In the genomic region with DNA sequence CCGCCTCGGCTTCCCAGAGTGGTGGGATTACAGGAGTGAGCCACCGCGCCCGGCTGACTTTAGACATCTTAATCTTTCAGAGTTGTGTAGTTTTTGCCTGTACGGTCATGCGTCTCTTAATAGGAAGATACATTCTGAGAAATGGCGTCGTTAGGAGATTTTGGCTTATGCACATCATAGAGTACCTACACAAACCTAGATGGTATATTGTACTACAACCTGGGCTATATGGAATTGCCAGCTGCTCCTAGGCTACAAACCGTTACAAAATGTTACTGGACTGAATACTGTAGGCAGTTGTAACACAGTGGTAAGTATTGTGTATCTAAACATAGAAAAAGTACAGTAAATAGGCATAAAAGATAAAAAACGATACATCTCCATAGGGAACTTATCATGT, we compare ENCODE assay signal across 11 cellular contexts. TPM values are rescaled to one million over a fixed set of nuclear protein-coding genes. Genes with fewer than 3 reads are reported as not detected.
DNase-seq lines count a peak whose midpoint lies in the region; ATAC-seq and TF ChIP-seq lines count a peak whose summit lies in the region.
"Had no signal": no experiment of that assay in that cellular context is flagged by ENCODE, and none has a peak within 500 bp of the region (broad histone marks: within the 10 kb centered on the region; RNA-seq: fewer than 3 reads in every experiment).

No MANE protein-coding gene starts in this region.

- peak overlapping the region; percentile 85 to 96 (median 91); a peak in 20 of 22 replicates for H3K9ac ChIP-seq in BLaER1 treated with 17β-estradiol and CSF1 and Interleukin-3, amounts not matched to agents 10 nM and 100 nM

- H3K4me3 Mint-ChIP-seq in activated T-helper 2 cell treated with anti-CD3 and anti-CD28 coated beads, Interferon-gamma antibody, Interleukin-2, Interleukin-4, amounts not matched to agents 10 μg/mL and 5 μg/mL and 100 μg/mL, durations not matched to agents 14 hours and 24 hours and 36 hours (ENCODE audit: low read depth) = peak overlapping the region; percentile 66
- peak overlapping the region; percentile 71 to 100 (median 82) for H3K4me3 Mint-ChIP-seq in naive thymus-derived CD4-positive, alpha-beta T cell

- peak overlapping the region; percentile 76 to 99 (median 91) for H3K4me2 ChIP-seq in BLaER1 treated with 17β-estradiol and CSF1 and Interleukin-3, amounts not matched to agents 10 nM and 100 nM

- peak overlapping the region; percentile 7 for H3K27ac Mint-ChIP-seq in activated T-helper 2 cell treated with anti-CD3 and anti-CD28 coated beads, Interferon-gamma antibody, Interleukin-2, Interleukin-4, amounts not matched to agents 10 μg/mL and 5 μg/mL and 100 μg/mL, durations not matched to agents 14 hours and 24 hours and 36 hours
- peak overlapping the region in 6 of 9 donors; percentile 45 to 99 (median 58) for H3K27ac Mint-ChIP-seq in naive thymus-derived CD4-positive, alpha-beta T cell

- H3K27me3 ChIP-seq in BLaER1 treated with 17β-estradiol and CSF1 and Interleukin-3, amounts not matched to agents 10 nM and 100 nM = no peaks in the 10 kb centered on the region
- no peaks in the 10 kb centered on the region for H3K27me3 ChIP-seq in naive thymus-derived CD4-positive, alpha-beta T cell (ENCODE audit: control insufficient read depth in 2 of 2, insufficient read depth in 2 of 2, low read length in 2 of 2)
- H3K27me3 ChIP-seq: thyroid gland had no signal

- peaks cover 0 to 28% (median 5%) of the 10 kb centered on the region in 11 experiments; a peak in 9 of 22 replicates for H4K20me1 ChIP-seq in BLaER1 treated with 17β-estradiol and CSF1 and Interleukin-3, amounts not matched to agents 10 nM and 100 nM

- CTCF ChIA-PET in naive thymus-derived CD4-positive, alpha-beta T cell (lab: Charles Lee) = interaction anchor here (0.6 to 1.7 kb wide), 7 partner anchors 11 to 121 kb away, joined by 3 to 7 read pairs (median 3); no protein-coding TSS in a partner anchor

- H3K4me3 ChIP-seq in BLaER1 treated with 17β-estradiol and CSF1 and Interleukin-3, amounts not matched to agents 10 nM and 100 nM = peak overlapping the region; percentile 80 to 99 (median 94); a peak in 18 of 20 replicates
- peak overlapping the region; percentile 71 for H3K4me3 ChIP-seq in HFF-Myc (replicated peaks; ENCODE audit: low read depth, low read length)
- H3K4me3 ChIP-seq in naive thymus-derived CD4-positive, alpha-beta T cell (ENCODE audit: low read length) = no peak overlapping the region

- peaks cover 36% of the 10 kb centered on the region for H3K36me3 Mint-ChIP-seq in activated T-helper 2 cell treated with anti-CD3 and anti-CD28 coated beads, Interferon-gamma antibody, Interleukin-2, Interleukin-4, amounts not matched to agents 10 μg/mL and 5 μg/mL and 100 μg/mL, durations not matched to agents 14 hours and 24 hours and 36 hours (ENCODE audit: low read depth)
- peaks cover 5 to 18% (median 11%) of the 10 kb centered on the region in 5 donors for H3K36me3 Mint-ChIP-seq in naive thymus-derived CD4-positive, alpha-beta T cell

- no peaks in the 10 kb centered on the region for H3K27me3 Mint-ChIP-seq in activated T-helper 2 cell treated with anti-CD3 and anti-CD28 coated beads, Interferon-gamma antibody, Interleukin-2, Interleukin-4, amounts not matched to agents 10 μg/mL and 5 μg/mL and 100 μg/mL, durations not matched to agents 14 hours and 24 hours and 36 hours (ENCODE audit: low read depth)
- H3K27me3 Mint-ChIP-seq in naive thymus-derived CD4-positive, alpha-beta T cell = no peaks in the 10 kb centered on the region

- POLR2A ChIA-PET in naive thymus-derived CD4-positive, alpha-beta T cell (lab: Charles Lee) = interaction anchor here (0.7 to 2.2 kb wide), 4 partner anchors 9 to 114 kb away, joined by 3 to 8 read pairs (median 4); a partner anchor contains a TSS

- TF ChIP-seq CTCF in HFF-Myc (IDR thresholded peaks at IDR 0.05; ENCODE audit: low read depth, low read length, missing control alignments) = no peak

- no peaks in the 10 kb centered on the region for H3K9me3 ChIP-seq in BLaER1 treated with 17β-estradiol and CSF1 and Interleukin-3, amounts not matched to agents 10 nM and 100 nM (replicated peaks in 1 of 11)
- H3K9me3 ChIP-seq in naive thymus-derived CD4-positive, alpha-beta T cell (ENCODE audit: control insufficient read depth in 2 of 3, low read length in 3 of 3) = no peaks in the 10 kb centered on the region
- H3K9me3 ChIP-seq: thyroid gland had no signal

- no peak for ATAC-seq in naive thymus-derived CD4-positive, alpha-beta T cell
- no peak for ATAC-seq in HG03442 (IDR thresholded peaks at IDR 0.05; ENCODE audit: unreplicated experiment)

- H3K27ac ChIP-seq in BLaER1 treated with 17β-estradiol and CSF1 and Interleukin-3, amounts not matched to agents 10 nM and 100 nM = peak overlapping the region in 2 of 11 experiments; percentile 82 to 86; a peak in 2 of 22 replicates
- no peak overlapping the region for H3K27ac ChIP-seq in naive thymus-derived CD4-positive, alpha-beta T cell (ENCODE audit: low read depth, low read length)

- H3K4me1 Mint-ChIP-seq in activated T-helper 2 cell treated with anti-CD3 and anti-CD28 coated beads, Interferon-gamma antibody, Interleukin-2, Interleukin-4, amounts not matched to agents 10 μg/mL and 5 μg/mL and 100 μg/mL, durations not matched to agents 14 hours and 24 hours and 36 hours (ENCODE audit: low read depth) = peaks cover 21% of the 10 kb centered on the region
- H3K4me1 Mint-ChIP-seq in naive thymus-derived CD4-positive, alpha-beta T cell = peaks cover 21 to 61% (median 47%) of the 10 kb centered on the region in 7 donors

- no peaks in the 10 kb centered on the region for H3K9me3 Mint-ChIP-seq in activated T-helper 2 cell treated with anti-CD3 and anti-CD28 coated beads, Interferon-gamma antibody, Interleukin-2, Interleukin-4, amounts not matched to agents 10 μg/mL and 5 μg/mL and 100 μg/mL, durations not matched to agents 14 hours and 24 hours and 36 hours
- H3K9me3 Mint-ChIP-seq in naive thymus-derived CD4-positive, alpha-beta T cell = peaks cover 0 to 8% (median 0%) of the 10 kb centered on the region in 11 donors

- intact Hi-C loops in activated T-helper 2 cell treated with anti-CD3 and anti-CD28 coated beads, Interferon-gamma antibody, Interleukin-2, Interleukin-4, amounts not matched to agents 10 μg/mL and 5 μg/mL and 100 μg/mL, durations not matched to agents 14 hours and 24 hours and 36 hours (cut with micrococcal nuclease) = loop anchor here (2.0 to 5.0 kb wide), 2 partner anchors 63 to 121 kb away; a partner anchor contains a TSS
- intact Hi-C loops in naive thymus-derived CD4-positive, alpha-beta T cell (cut with micrococcal nuclease) = loop anchor here in 1 of 2 donors (2.0 kb wide), 1 partner anchor 63 kb away; a partner anchor contains a TSS

- H3K36me3 ChIP-seq in BLaER1 treated with 17β-estradiol and CSF1 and Interleukin-3, amounts not matched to agents 10 nM and 100 nM = peaks cover 39 to 67% (median 57%) of the 10 kb centered on the region in 11 experiments
- peaks cover 10 to 40% (median 17%) of the 10 kb centered on the region in 3 experiments for H3K36me3 ChIP-seq in naive thymus-derived CD4-positive, alpha-beta T cell (ENCODE audit: control insufficient read depth in 2 of 3, insufficient read depth in 3 of 3, low read length in 3 of 3)

- DNase-seq in HFF-Myc (ENCODE audit: extremely low read depth, low read depth) = no peak
- DNase-seq in activated T-helper 2 cell treated with anti-CD3 and anti-CD28 coated beads, Interferon-gamma antibody, Interleukin-2, Interleukin-4, amounts not matched to agents 10 μg/mL and 5 μg/mL and 100 μg/mL, durations not matched to agents 14 hours and 24 hours and 36 hours (ENCODE audit: low spot score) = no peak
- DNase-seq in naive thymus-derived CD4-positive, alpha-beta T cell = no peak
- DNase-seq in stimulated activated CD4-positive, alpha-beta T cell treated with anti-CD3 and anti-CD28 coated beads, Interleukin-12 subunit alpha, Interleukin-12 subunit beta, amount 100 ng/mL, for 4 hours = no peak
- DNase-seq in epidermal melanocyte (ENCODE audit: insufficient read length, low spot score) = no peak
- no peak for DNase-seq in OCI-M2 (lab: John Stamatoyannopoulos, UW; ENCODE audit: unreplicated experiment)
- DNase-seq: DMS 273 treated with DMSO at 0.1 percent for 48 hours, NCI-H524, thyroid gland had no signal

- peaks cover 33 to 49% (median 38%) of the 10 kb centered on the region in 10 experiments for H3K4me1 ChIP-seq in BLaER1 treated with 17β-estradiol and CSF1 and Interleukin-3, amounts not matched to agents 10 nM and 100 nM
- H3K4me1 ChIP-seq in naive thymus-derived CD4-positive, alpha-beta T cell (ENCODE audit: control insufficient read depth in 2 of 2, insufficient read depth in 2 of 2, low read length in 2 of 2) = peaks cover 36 to 40% of the 10 kb centered on the region in 2 donors

RNA-seq across cellular contexts. Expression of a gene that starts 1.3 kb away (rescaled TPM):
- 44.9 and 52.7 TPM in 2 replicates for total RNA-seq in activated T-helper 2 cell treated with anti-CD3 and anti-CD28 coated beads, Interferon-gamma antibody, Interleukin-2, Interleukin-4, amounts not matched to agents 10 μg/mL and 5 μg/mL and 100 μg/mL, durations not matched to agents 14 hours and 24 hours and 36 hours
- total RNA-seq in naive thymus-derived CD4-positive, alpha-beta T cell = 10 to 100 TPM; 17.8 to 34.9 (median 22.3) TPM
- polyA plus RNA-seq in naive thymus-derived CD4-positive, alpha-beta T cell = 10 to 100 TPM; 26.4 to 30.0 TPM

RNA-seq across cellular contexts. Expression of a gene that starts 11.4 kb away (rescaled TPM):
- total RNA-seq in activated T-helper 2 cell treated with anti-CD3 and anti-CD28 coated beads, Interferon-gamma antibody, Interleukin-2, Interleukin-4, amounts not matched to agents 10 μg/mL and 5 μg/mL and 100 μg/mL, durations not matched to agents 14 hours and 24 hours and 36 hours = 5.1 and 5.8 TPM in 2 replicates
- total RNA-seq in naive thymus-derived CD4-positive, alpha-beta T cell = 1 to 10 TPM; 1.4 to 5.0 (median 2.1) TPM
- 1 to 10 TPM; 3.0 to 3.2 TPM for polyA plus RNA-seq in naive thymus-derived CD4-positive, alpha-beta T cell

RNA-seq across cellular contexts. Expression of a gene that starts 12.0 kb away (rescaled TPM):
- total RNA-seq in activated T-helper 2 cell treated with anti-CD3 and anti-CD28 coated beads, Interferon-gamma antibody, Interleukin-2, Interleukin-4, amounts not matched to agents 10 μg/mL and 5 μg/mL and 100 μg/mL, durations not matched to agents 14 hours and 24 hours and 36 hours = 61.2 and 64.5 TPM in 2 replicates
- 10 to 100 TPM; 11.8 to 30.9 (median 16.0) TPM for total RNA-seq in naive thymus-derived CD4-positive, alpha-beta T cell
- 10 to 100 TPM; 13.1 to 20.5 TPM for polyA plus RNA-seq in naive thymus-derived CD4-positive, alpha-beta T cell

RNA-seq across cellular contexts. Expression of a gene that starts 17.0 kb away (rescaled TPM):
- 11.3 and 13.0 TPM in 2 replicates for total RNA-seq in activated T-helper 2 cell treated with anti-CD3 and anti-CD28 coated beads, Interferon-gamma antibody, Interleukin-2, Interleukin-4, amounts not matched to agents 10 μg/mL and 5 μg/mL and 100 μg/mL, durations not matched to agents 14 hours and 24 hours and 36 hours
- 1 to 10 TPM in 4 of 5 experiments, under 1 TPM in 1; 0.97 to 2.6 (median 1.7) TPM for total RNA-seq in naive thymus-derived CD4-positive, alpha-beta T cell
- polyA plus RNA-seq in naive thymus-derived CD4-positive, alpha-beta T cell = under 1 TPM in 1 of 2 donors, not detected in 1; 0.20 TPM

RNA-seq across cellular contexts. Expression of a gene that starts 29.0 kb away (rescaled TPM):
- 24.7 and 26.2 TPM in 2 replicates for total RNA-seq in activated T-helper 2 cell treated with anti-CD3 and anti-CD28 coated beads, Interferon-gamma antibody, Interleukin-2, Interleukin-4, amounts not matched to agents 10 μg/mL and 5 μg/mL and 100 μg/mL, durations not matched to agents 14 hours and 24 hours and 36 hours
- 10 to 100 TPM; 27.8 to 61.7 (median 44.4) TPM for total RNA-seq in naive thymus-derived CD4-positive, alpha-beta T cell
- polyA plus RNA-seq in naive thymus-derived CD4-positive, alpha-beta T cell = 1 to 10 TPM; 3.2 to 6.6 TPM
